Comparison of ENCODE assay signal across 31 cellular contexts in the genomic region with DNA sequence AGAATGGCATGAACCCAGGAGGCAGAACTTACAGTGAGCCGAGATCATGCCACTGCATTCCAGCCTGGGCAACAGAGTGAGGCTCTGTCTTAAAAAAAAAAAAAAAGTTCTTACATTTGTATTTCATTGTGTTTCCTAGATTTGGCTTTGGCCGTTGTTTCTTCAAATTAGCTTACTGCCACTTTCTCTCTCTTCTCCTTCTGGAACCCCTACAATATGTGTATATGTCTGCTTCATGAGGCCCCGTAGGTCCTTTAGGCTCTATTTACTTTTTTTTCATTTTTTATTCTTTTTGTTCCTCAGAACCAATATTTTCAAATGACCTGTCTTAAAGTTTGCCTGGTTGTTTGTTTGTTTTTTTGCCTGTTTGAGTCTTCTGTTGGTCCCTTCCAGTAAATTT. TPM values are rescaled to one million over a fixed set of nuclear protein-coding genes. Genes with fewer than 3 reads are reported as not detected.
A peak's percentile ranks its signal among the peaks of the same experiment; 100 is the strongest.
DNase-seq lines count a peak whose midpoint lies in the region; ATAC-seq, FAIRE-seq and TF ChIP-seq lines count a peak whose summit lies in the region.
"Had no signal": no experiment of that assay in that cellular context is flagged by ENCODE, and none has a peak within 500 bp of the region (broad histone marks: within the 10 kb centered on the region; RNA-seq: fewer than 3 reads in every experiment).

No MANE protein-coding gene starts in this region.

- TF ChIP-seq RAD21 in HepG2 (CRISPR knock-in tag; IDR thresholded peaks at IDR 0.05): no peak

- H2AFZ ChIP-seq in HepG2 (ENCODE audit: low read length): no peak overlapping the region

- no peak overlapping the region for H3K4me3 ChIP-seq in HepG2 (replicated peaks in 1 of 3; ENCODE audit: insufficient read depth in 1 of 3, low read depth in 2 of 3, low read length in 3 of 3)
- no peak overlapping the region for H3K4me3 ChIP-seq in right lobe of liver
- no peak overlapping the region for H3K4me3 ChIP-seq in HEK293 (ENCODE audit: low read depth, low read length)
- H3K4me3 ChIP-seq: A549; BLaER1; BLaER1 treated with 17β-estradiol and CSF1 and Interleukin-3, amounts not matched to agents 10 nM and 100 nM had no signal

- no peak for TF ChIP-seq POLR2A in HepG2 (IDR thresholded peaks at IDR 0.05; ENCODE audit: insufficient read depth in 1 of 2, low read depth in 2 of 2, low read length in 2 of 2)
- TF ChIP-seq POLR2A in right lobe of liver (IDR thresholded peaks at IDR 0.05): no peak

- TF ChIP-seq CTCF in HepG2 (CRISPR knock-in tag; IDR thresholded peaks at IDR 0.05) (no peak), right lobe of liver (IDR thresholded peaks at IDR 0.05) (no peak), HEK293 (tag by site-specific recombination; IDR thresholded peaks at IDR 0.05) (no peak)

- no peaks in the 10 kb centered on the region for H3K36me3 ChIP-seq in HepG2 (replicated peaks in 1 of 2; ENCODE audit: control insufficient read depth in 1 of 2, insufficient read depth in 2 of 2, low read length in 2 of 2)
- no peaks in the 10 kb centered on the region for H3K36me3 ChIP-seq in right lobe of liver
- no peaks in the 10 kb centered on the region for H3K36me3 ChIP-seq in HEK293 (ENCODE audit: control insufficient read depth in 2 of 2, insufficient read depth in 1 of 2, low read length in 2 of 2)
- H3K36me3 ChIP-seq: BE2C, BLaER1 had no signal

- no peak overlapping the region for H3K9ac ChIP-seq in HepG2 (ENCODE audit: insufficient read depth, low read depth, low read length)
- H3K9ac ChIP-seq: BLaER1; BLaER1 treated with 17β-estradiol and CSF1 and Interleukin-3, amounts not matched to agents 10 nM and 100 nM had no signal

- FAIRE-seq in HepG2 (lab: Jason Lieb, UNC): no peak
- FAIRE-seq: A204.1, A549, D721Med had no signal

- no peak for TF ChIP-seq EP300 in HepG2 (IDR thresholded peaks at IDR 0.05; ENCODE audit: low read depth in 2 of 2, low read length in 2 of 2)
- TF ChIP-seq EP300 in HepG2 (CRISPR knock-in tag; IDR thresholded peaks at IDR 0.05; ENCODE audit: borderline replicate concordance): no peak

- POLR2A ChIA-PET in HepG2 (lab: Yijun Ruan, JAX): no interaction called here
- POLR2A ChIA-PET in HEK293 (lab: Yijun Ruan, JAX): interaction anchor here (0.6 kb wide), 1 partner anchor 79 kb away, joined by 5 read pairs; no protein-coding TSS in a partner anchor

- H3K4me1 ChIP-seq in HepG2 (ENCODE audit: insufficient read depth, low read length) (peaks cover 20% of the 10 kb centered on the region), right lobe of liver (peaks cover 0 to 3% (median 0%) of the 10 kb centered on the region in 4 donors), HEK293 (ENCODE audit: control insufficient read depth, insufficient read depth, low read length) (peaks cover 3% of the 10 kb centered on the region; the same call in 1 of the 2 replicates)
- H3K4me1 ChIP-seq: BE2C; BLaER1; BLaER1 treated with 17β-estradiol and CSF1 and Interleukin-3, amounts not matched to agents 10 nM and 100 nM had no signal

- ATAC-seq in HepG2 (no peak), right lobe of liver (no peak)
- ATAC-seq: A549; CD8-positive, alpha-beta T cell had no signal

- in situ Hi-C loops in HepG2 (cut with HindIII; ENCODE audit: extremely low pct_ligation_motif_present, low pct_unique_long_range_greater_than_20kb): no loop called here

- no TSS peak for BruUV-seq in HepG2 (replicated peaks; lab: Mats Ljungman, UMichigan)

- intact Hi-C loops in HepG2 (cut with micrococcal nuclease; ENCODE audit: unreplicated experiment): no loop called here
- intact Hi-C loops in right lobe of liver (cut with DNase I): no loop called here

- CTCF ChIA-PET in HepG2 (lab: Yijun Ruan, JAX; ENCODE audit: low intra/inter-chr PET ratio, low total read pairs) (no interaction called here), HEK293 (lab: Yijun Ruan, JAX) (interaction anchor here (0.9 to 1.6 kb wide), 2 partner anchors 16 to 89 kb away, joined by 3 read pairs; no protein-coding TSS in a partner anchor)

- H3K27me3 ChIP-seq in HepG2 (ENCODE audit: control insufficient read depth in 1 of 2, insufficient read depth in 2 of 2, low read length in 2 of 2) (no peaks in the 10 kb centered on the region), right lobe of liver (no peaks in the 10 kb centered on the region)
- H3K27me3 ChIP-seq: BLaER1; BLaER1 treated with 17β-estradiol and CSF1 and Interleukin-3, amounts not matched to agents 10 nM and 100 nM had no signal

- H3K79me2 ChIP-seq in HepG2 (ENCODE audit: insufficient read depth, low read length): no peaks in the 10 kb centered on the region

- H3K27ac ChIP-seq in HepG2 (ENCODE audit: extremely low read length, insufficient read depth, low read length) (no peak overlapping the region), right lobe of liver (no peak overlapping the region), HEK293 (ENCODE audit: extremely low read depth, low read depth, low read length) (no peak overlapping the region)
- H3K27ac ChIP-seq: 22Rv1; A549; BLaER1; BLaER1 treated with 17β-estradiol and CSF1 and Interleukin-3, amounts not matched to agents 10 nM and 100 nM; C4-2B had no signal

- no peak for DNase-seq in HepG2 (ENCODE audit: low spot score)
- no peak for DNase-seq in right lobe of liver
- no peak for DNase-seq in SHP77 (lab: John Stamatoyannopoulos, UW)
- DNase-seq: 8988T; ACHN; AML-193; BE2C; C1 segment of cervical spinal cord; Caco-2; Calu3; CD4-positive, alpha-beta memory T cell; CD4-positive, alpha-beta T cell; CD4-positive, CD25-positive, alpha-beta regulatory T cell; CD8-positive, alpha-beta memory T cell; CD8-positive, alpha-beta T cell; COR-L47; DMS 273 treated with DMSO at 0.1 percent for 48 hours; DMS153; DMS53; DMS79; DMS79 treated with DMSO at 0.1 percent for 48 hours; DND-41; EL had no signal

- 73% methylated on average over 3 of the region's 3 CpGs for WGBS in HepG2 (ENCODE audit: low lambda C conversion rate)
- WGBS in right lobe of liver (ENCODE audit: insufficient coverage, low coverage, low lambda C conversion rate, missing lambda C conversion rate): 97% methylated on average over 2 of the region's 3 CpGs

- no peaks in the 10 kb centered on the region for H4K20me1 ChIP-seq in HepG2 (ENCODE audit: insufficient read depth, low read length)
- H4K20me1 ChIP-seq: BLaER1; BLaER1 treated with 17β-estradiol and CSF1 and Interleukin-3, amounts not matched to agents 10 nM and 100 nM had no signal

- H3K9me3 ChIP-seq in HepG2 (ENCODE audit: low read length) (no peaks in the 10 kb centered on the region), right lobe of liver (peaks cover 0 to 3% (median 0%) of the 10 kb centered on the region in 4 donors), HEK293 (ENCODE audit: control insufficient read depth, insufficient read depth, low read depth, low read length) (no peaks in the 10 kb centered on the region)
- H3K9me3 ChIP-seq: A549, BE2C had no signal

- H3K4me2 ChIP-seq in HepG2 (ENCODE audit: low read depth, low read length): no peak overlapping the region
- H3K4me2 ChIP-seq: A549; BLaER1; BLaER1 treated with 17β-estradiol and CSF1 and Interleukin-3, amounts not matched to agents 10 nM and 100 nM had no signal

TF ChIP-seq in HepG2, 621 proteins besides CTCF, POLR2A, EP300 and RAD21:
- peak; percentile 100 for TF ChIP-seq ZNF709 (CRISPR knock-in tag; IDR thresholded peaks at IDR 0.05)
- TF ChIP-seq NFKB2 (CRISPR knock-in tag; IDR thresholded peaks at IDR 0.05; ENCODE audit: borderline replicate concordance): no peak

TF ChIP-seq in HEK293, 187 proteins besides CTCF, POLR2A, EP300 and RAD21:
- TF ChIP-seq SETDB1 (IDR thresholded peaks at IDR 0.05; ENCODE audit: insufficient read length, low read length) (peak; percentile 42), ZNF423 (tag by site-specific recombination; IDR thresholded peaks at IDR 0.05) (no peak)

RNA-seq across cellular contexts. Expression of gene RMDN2, which starts 41.2 kb away (rescaled TPM):
- total RNA-seq in HepG2 (2016; rRNA removed; fragmentation: Illumina TruSeq; extraction: Trizol) (4.7 and 8.9 TPM in 2 replicates), right lobe of liver (10 to 100 TPM in 5 of 6 experiments, 1 to 10 TPM in 1; 8.8 to 18.5 (median 15.7) TPM)
- 15.2 and 18.1 TPM in 2 replicates for total RNA-seq in HepG2 (2016; cell fraction: cytosol; rRNA removed; fragmentation: Illumina TruSeq; extraction: Trizol; ENCODE audit: low read depth)
- total RNA-seq in HepG2 (2016; cell fraction: insoluble cytoplasmic fraction; rRNA removed; fragmentation: Illumina TruSeq; extraction: Trizol): 5.3 and 9.6 TPM in 2 replicates
- 6.2 and 8.7 TPM in 2 replicates for total RNA-seq in HepG2 (2016; cell fraction: membrane; rRNA removed; fragmentation: Illumina TruSeq; extraction: Trizol)
- 19.6 and 19.9 TPM in 2 replicates for total RNA-seq in HepG2 (2016; cell fraction: nucleus; rRNA removed; fragmentation: Illumina TruSeq; extraction: Trizol)
- 1.9 and 2.3 TPM in 2 replicates for polyA plus RNA-seq in HepG2 (2011; rRNA removed)
- 0.59 and 0.99 TPM in 2 replicates for polyA plus RNA-seq in HepG2 (2011; cell fraction: cytosol; rRNA removed)
- 1.8 and 2.1 TPM in 2 replicates for polyA plus RNA-seq in HepG2 (2011; cell fraction: nucleus; rRNA removed)
- polyA plus RNA-seq in HepG2 (2012): 2.1 and 2.7 TPM in 2 replicates
- polyA plus RNA-seq in HepG2 (2016; cell fraction: cytosol; fragmentation: Illumina TruSeq; extraction: Trizol; ENCODE audit: low read depth): 0.79 and 0.85 TPM in 2 replicates
- polyA plus RNA-seq in HepG2 (2016; cell fraction: insoluble cytoplasmic fraction; fragmentation: Illumina TruSeq; extraction: Trizol; ENCODE audit: low read depth): 3.2 and 3.5 TPM in 2 replicates
- 1.1 and 1.6 TPM in 2 replicates for polyA plus RNA-seq in HepG2 (2016; cell fraction: membrane; fragmentation: Illumina TruSeq; extraction: Trizol; ENCODE audit: low read depth)
- 16.4 and 18.5 TPM in 2 replicates for polyA plus RNA-seq in HepG2 (2016; cell fraction: nucleus; fragmentation: Illumina TruSeq; extraction: Trizol; ENCODE audit: insufficient read depth, low read depth)
- 0.40 and 0.84 TPM in 2 replicates for polyA minus RNA-seq in HepG2 (2011; rRNA and poly(A)+ RNA removed; ENCODE audit: low replicate concordance)
- polyA minus RNA-seq in HepG2 (2011; cell fraction: cytosol; rRNA and poly(A)+ RNA removed): 1.8 and 2.2 TPM in 2 replicates
- polyA minus RNA-seq in HepG2 (2011; cell fraction: nucleus; rRNA and poly(A)+ RNA removed): 13.8 and 14.3 TPM in 2 replicates

Comparison
In these comparisons a context has a peak if more than half of its experiments do, and no peak if none do; other contexts are left out.
1. Of the 63 proteins assayed by ChIP-seq in both HepG2 and HEK293: peak only in HepG2: none; only in HEK293: SETDB1; in both: none; in neither: 62.